ENCODE assay signal across 1 cellular context in the genomic region with DNA sequence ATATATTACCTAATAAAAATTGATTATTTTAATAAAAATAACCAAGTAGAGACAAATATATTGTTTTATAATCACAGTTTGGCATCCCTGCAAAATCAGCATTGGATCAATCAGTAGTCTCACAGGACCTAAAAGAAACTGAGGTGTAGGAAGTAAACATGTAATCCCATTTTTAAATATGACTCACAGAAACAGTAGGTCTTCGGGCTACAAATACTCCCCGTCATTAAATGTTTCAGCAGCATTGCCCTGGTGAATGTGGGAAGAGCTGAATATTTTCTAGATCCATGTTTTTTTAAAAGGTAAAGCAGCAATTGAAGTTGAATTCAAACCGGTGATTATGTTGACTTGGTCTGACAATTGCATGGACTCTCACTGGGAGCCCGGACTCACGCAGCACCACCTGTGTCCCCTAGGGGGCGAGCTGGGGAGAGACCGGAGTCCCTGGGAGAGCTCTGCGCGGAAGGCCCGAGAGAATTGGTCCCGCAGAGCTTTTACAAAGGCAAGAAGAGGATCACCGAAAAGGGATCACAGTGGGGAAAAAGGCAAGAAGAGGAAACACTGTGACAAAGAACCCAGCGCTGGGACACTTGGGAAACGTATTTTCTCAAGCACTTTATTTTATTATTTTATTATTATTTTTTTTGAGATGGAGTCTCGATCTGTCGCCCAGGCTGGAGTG.
TF ChIP-seq lines count a peak whose summit lies in the region.

No MANE protein-coding gene starts in this region.

TF ChIP-seq in K562, 482 proteins besides CTCF, POLR2A, EP300 and RAD21 (continued from another document):
- TF ChIP-seq CBX8 (IDR thresholded peaks at IDR 0.05; ENCODE audit: borderline replicate concordance, extremely low read depth, low read depth, low read length, poor library complexity, severe bottlenecking) = no peak
- TF ChIP-seq, protein P1, sequence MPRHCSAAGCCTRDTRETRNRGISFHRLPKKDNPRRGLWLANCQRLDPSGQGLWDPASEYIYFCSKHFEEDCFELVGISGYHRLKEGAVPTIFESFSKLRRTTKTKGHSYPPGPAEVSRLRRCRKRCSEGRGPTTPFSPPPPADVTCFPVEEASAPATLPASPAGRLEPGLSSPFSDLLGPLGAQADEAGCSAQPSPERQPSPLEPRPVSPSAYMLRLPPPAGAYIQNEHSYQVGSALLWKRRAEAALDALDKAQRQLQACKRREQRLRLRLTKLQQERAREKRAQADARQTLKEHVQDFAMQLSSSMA (CRISPR knock-in tag; IDR thresholded peaks at IDR 0.05) = no peak
- no peak for TF ChIP-seq ZNF436 (CRISPR knock-in tag; IDR thresholded peaks at IDR 0.05)
- TF ChIP-seq PHF21A (IDR thresholded peaks at IDR 0.05; ENCODE audit: borderline replicate concordance, low read depth) = no peak
- peak; percentile 32; the same call in 1 of the 2 replicates for TF ChIP-seq POLR2G (IDR thresholded peaks at IDR 0.05; ENCODE audit: low read depth, low read length)
- TF ChIP-seq ZBTB17 (CRISPR knock-in tag; IDR thresholded peaks at IDR 0.05) = peak; percentile 63
- TF ChIP-seq ZKSCAN3 (CRISPR knock-in tag; IDR thresholded peaks at IDR 0.05) = no peak
- no peak for TF ChIP-seq SIN3B (IDR thresholded peaks at IDR 0.05; ENCODE audit: low read depth)
- no peak for TF ChIP-seq HNRNPL (IDR thresholded peaks at IDR 0.05; ENCODE audit: low read depth, low read length)
- TF ChIP-seq POLR2H (tag; IDR thresholded peaks at IDR 0.05; ENCODE audit: low read depth) = 0 out of 2 replicates have a peak, but pooled peaks have one; percentile 68
- TF ChIP-seq STAG1 (CRISPR knock-in tag; IDR thresholded peaks at IDR 0.05; ENCODE audit: borderline replicate concordance) = no peak
- no peak for TF ChIP-seq ZNF785 (CRISPR knock-in tag; IDR thresholded peaks at IDR 0.05)
- no peak for TF ChIP-seq NR2F6 (CRISPR knock-in tag; IDR thresholded peaks at IDR 0.05)
- no peak for TF ChIP-seq ZNF57 (CRISPR knock-in tag; IDR thresholded peaks at IDR 0.05)
- peak; percentile 42; the same call in 1 of the 2 replicates for TF ChIP-seq JUND (IDR thresholded peaks at IDR 0.05; ENCODE audit: borderline replicate concordance, low read depth, low read length)
- TF ChIP-seq JUND (tag; IDR thresholded peaks at IDR 0.05; ENCODE audit: borderline replicate concordance, low read depth, low read length) = no peak; the same call in 2 of the 3 replicates
- no peak for TF ChIP-seq NFYB (IDR thresholded peaks at IDR 0.05; ENCODE audit: extremely low read depth, insufficient read length)
